Comparison of ENCODE assay signal across 22 cellular contexts in genomic region chr17:11047228-11047627, GRCh38.
DNase-seq lines count a peak whose midpoint lies in the region; ATAC-seq, FAIRE-seq and TF ChIP-seq lines count a peak whose summit lies in the region.
"Had no signal": no experiment of that assay in that cellular context is flagged by ENCODE, and none has a peak within 500 bp of the region (broad histone marks: within the 10 kb centered on the region; RNA-seq: fewer than 3 reads in every experiment).

No MANE protein-coding gene starts in this region.

- H3K4me1 Mint-ChIP-seq in activated naive CD8-positive, alpha-beta T cell treated with anti-CD3 and anti-CD28 coated beads for 36 hours: no peaks in the 10 kb centered on the region
- H3K4me1 Mint-ChIP-seq: B cell had no signal

- ATAC-seq in esophagus mucosa (peak; percentile 67), HG03097 (IDR thresholded peaks at IDR 0.05; ENCODE audit: low FRiP score, unreplicated experiment) (no peak), left colon (no peak)
- ATAC-seq: CD8-positive, alpha-beta T cell had no signal

- peak; percentile 12 for DNase-seq in bronchial epithelial cell (ENCODE audit: low read depth)
- no peak for DNase-seq in keratinocyte (ENCODE audit: low read depth, low spot score)
- DNase-seq in activated naive CD8-positive, alpha-beta T cell treated with anti-CD3 and anti-CD28 coated beads for 36 hours: no peak
- DNase-seq in left colon: no peak
- DNase-seq: 8988T; AML-193; Caco-2; Calu3; CD4-positive, alpha-beta T cell; CD8-positive, alpha-beta T cell; DMS79 treated with DMSO at 0.1 percent for 48 hours; GF-D8 had no signal

- H3K27ac Mint-ChIP-seq in activated naive CD8-positive, alpha-beta T cell treated with anti-CD3 and anti-CD28 coated beads for 36 hours: no peak overlapping the region
- H3K27ac Mint-ChIP-seq: B cell; CD4-positive, alpha-beta T cell; CD8-positive, alpha-beta T cell had no signal

- H3K4me3 ChIP-seq in bronchial epithelial cell (ENCODE audit: low read depth, low read length) (no peak overlapping the region), keratinocyte (ENCODE audit: control insufficient read depth in 2 of 3, extremely low read depth in 1 of 3, insufficient read depth in 2 of 3, low read depth in 1 of 3, low read length in 3 of 3) (no peak overlapping the region)
- H3K4me3 ChIP-seq: BLaER1 treated with 17β-estradiol and CSF1 and Interleukin-3, amounts not matched to agents 10 nM and 100 nM had no signal

- intact Hi-C loops in left colon (cut with DNase I, micrococcal nuclease): no loop called here

- H4K20me1 ChIP-seq in keratinocyte (ENCODE audit: control insufficient read depth, extremely low read depth, insufficient read depth, low read length): no peaks in the 10 kb centered on the region
- H4K20me1 ChIP-seq: BLaER1 treated with 17β-estradiol and CSF1 and Interleukin-3, amounts not matched to agents 10 nM and 100 nM had no signal

- dilution Hi-C loops in keratinocyte (cut with MboI; ENCODE audit: extremely low pct_ligation_motif_present, low sequenced_read_pairs): loop anchor here (25.0 kb wide), 2 partner anchors 90 to 915 kb away; no protein-coding TSS in a partner anchor

- H3K36me3 ChIP-seq in bronchial epithelial cell (ENCODE audit: control insufficient read depth, insufficient read depth, low read length) (no peaks in the 10 kb centered on the region), keratinocyte (ENCODE audit: control insufficient read depth in 2 of 2, extremely low read depth in 1 of 2, insufficient read depth in 2 of 2, low read length in 2 of 2) (no peaks in the 10 kb centered on the region)
- H3K36me3 ChIP-seq: BLaER1 treated with 17β-estradiol and CSF1 and Interleukin-3, amounts not matched to agents 10 nM and 100 nM had no signal

- no peaks in the 10 kb centered on the region for H3K79me2 ChIP-seq in keratinocyte (ENCODE audit: control insufficient read depth, insufficient read depth, low read length)

- no peaks in the 10 kb centered on the region for H3K27me3 ChIP-seq in bronchial epithelial cell (ENCODE audit: control insufficient read depth, insufficient read depth, low read length)
- no peaks in the 10 kb centered on the region for H3K27me3 ChIP-seq in keratinocyte (ENCODE audit: control insufficient read depth, extremely low read depth, insufficient read depth, low read length)
- H3K27me3 ChIP-seq: BLaER1 treated with 17β-estradiol and CSF1 and Interleukin-3, amounts not matched to agents 10 nM and 100 nM had no signal

- H3K9me3 Mint-ChIP-seq in activated naive CD8-positive, alpha-beta T cell treated with anti-CD3 and anti-CD28 coated beads for 36 hours: no peaks in the 10 kb centered on the region
- H3K9me3 Mint-ChIP-seq: CD4-positive, alpha-beta T cell; CD8-positive, alpha-beta T cell had no signal

- H3K9me3 ChIP-seq in keratinocyte (ENCODE audit: control insufficient read depth, low read depth, low read length): no peaks in the 10 kb centered on the region
- H3K9me3 ChIP-seq: BLaER1 treated with 17β-estradiol and CSF1 and Interleukin-3, amounts not matched to agents 10 nM and 100 nM; Caco-2 had no signal

- H3K27me3 Mint-ChIP-seq in activated naive CD8-positive, alpha-beta T cell treated with anti-CD3 and anti-CD28 coated beads for 36 hours: no peaks in the 10 kb centered on the region
- H3K27me3 Mint-ChIP-seq: B cell; CD4-positive, alpha-beta T cell had no signal

- H3K36me3 Mint-ChIP-seq in activated naive CD8-positive, alpha-beta T cell treated with anti-CD3 and anti-CD28 coated beads for 36 hours: no peaks in the 10 kb centered on the region
- H3K36me3 Mint-ChIP-seq: CD8-positive, alpha-beta T cell had no signal

- no peak overlapping the region for H3K9ac ChIP-seq in keratinocyte (ENCODE audit: control insufficient read depth, extremely low read depth, insufficient read depth, low read length)
- H3K9ac ChIP-seq: BLaER1 treated with 17β-estradiol and CSF1 and Interleukin-3, amounts not matched to agents 10 nM and 100 nM had no signal

- H3K4me3 Mint-ChIP-seq in activated naive CD8-positive, alpha-beta T cell treated with anti-CD3 and anti-CD28 coated beads for 36 hours: no peak overlapping the region
- H3K4me3 Mint-ChIP-seq: B cell; CD4-positive, alpha-beta T cell; CD8-positive, alpha-beta T cell had no signal

- no peak overlapping the region for H3K27ac ChIP-seq in keratinocyte (ENCODE audit: control insufficient read depth, insufficient read depth, low read length)
- H3K27ac ChIP-seq: BLaER1 treated with 17β-estradiol and CSF1 and Interleukin-3, amounts not matched to agents 10 nM and 100 nM; C4-2B had no signal

- H2AFZ ChIP-seq in keratinocyte (ENCODE audit: control insufficient read depth, low read length): peak overlapping the region; percentile 29

- H3K4me1 ChIP-seq in keratinocyte (ENCODE audit: control insufficient read depth, extremely low read depth, insufficient read depth, low read length): peaks cover 12% of the 10 kb centered on the region
- H3K4me1 ChIP-seq: BLaER1 treated with 17β-estradiol and CSF1 and Interleukin-3, amounts not matched to agents 10 nM and 100 nM; Caco-2 had no signal

- H3K4me2 ChIP-seq in keratinocyte (ENCODE audit: control insufficient read depth, extremely low read depth, insufficient read depth, low read depth, low read length): peak overlapping the region; percentile 39
- H3K4me2 ChIP-seq: BLaER1 treated with 17β-estradiol and CSF1 and Interleukin-3, amounts not matched to agents 10 nM and 100 nM had no signal

- H3K9me1 ChIP-seq in keratinocyte (ENCODE audit: control insufficient read depth, extremely low read depth, insufficient read depth, low read length): no peaks in the 10 kb centered on the region

- FAIRE-seq in bronchial epithelial cell (lab: Jason Lieb, UNC): no peak
- peak; percentile 29 for FAIRE-seq in keratinocyte (lab: Jason Lieb, UNC)
- FAIRE-seq: A204.1, D721Med, G401.6, GM12891, GM19239 had no signal

- TF ChIP-seq CTCF in bronchial epithelial cell (IDR thresholded peaks at IDR 0.05; ENCODE audit: insufficient read depth, low read length, severe bottlenecking) (no peak), keratinocyte (optimal IDR thresholded peaks at IDR 0.05 in 1 of 3, IDR thresholded peaks at IDR 0.05 in 1 of 3, conservative IDR thresholded peaks at IDR 0.05 in 1 of 3; ENCODE audit: extremely low read depth in 1 of 3, insufficient read depth in 2 of 3, low read length in 3 of 3) (no peak)
